8 cellular contexts compared by ENCODE assay signal in genomic region chr10:122373713-122374112, GRCh38. TPM values are rescaled to one million over a fixed set of nuclear protein-coding genes. Genes with fewer than 3 reads are reported as not detected.
DNase-seq lines count a peak whose midpoint lies in the region; ATAC-seq, FAIRE-seq and TF ChIP-seq lines count a peak whose summit lies in the region.

No MANE protein-coding gene starts in this region.

- no peak overlapping the region for H3K27ac ChIP-seq in GM23338 (ENCODE audit: low read depth)
- H3K27ac ChIP-seq in fibroblast of lung (ENCODE audit: insufficient read depth, low read length), result no peak overlapping the region
- H3K27ac ChIP-seq in osteoblast (ENCODE audit: low read depth, low read length), result no peak overlapping the region

- peaks cover 15% of the 10 kb centered on the region for H3K27me3 Mint-ChIP-seq in GM23338 (ENCODE audit: insufficient read depth, low read depth, poor library complexity)

- peak overlapping the region; percentile 92 for H3K4me3 Mint-ChIP-seq in GM23338

- peak overlapping the region; percentile 96 for H3K4me2 ChIP-seq in GM23338
- H3K4me2 ChIP-seq in fibroblast of lung (ENCODE audit: extremely low read depth, insufficient read depth, low read length), result peak overlapping the region; percentile 99
- H3K4me2 ChIP-seq in osteoblast (ENCODE audit: insufficient read depth, low read length), result peak overlapping the region; percentile 95

- H3K4me3 ChIP-seq in GM23338 (peak overlapping the region; percentile 85), fibroblast of lung (replicated peaks in 1 of 4; ENCODE audit: control extremely low read depth in 1 of 4, insufficient read depth in 1 of 4, low read depth in 3 of 4, low read length in 4 of 4) (peak overlapping the region; percentile 42 to 88 (median 72)), osteoblast (ENCODE audit: insufficient read depth, low read length) (peak overlapping the region; percentile 94)

- peaks cover 13% of the 10 kb centered on the region for H3K4me1 ChIP-seq in GM23338 (ENCODE audit: insufficient read depth)
- peaks cover 3% of the 10 kb centered on the region for H3K4me1 ChIP-seq in fibroblast of lung (ENCODE audit: control insufficient read depth, extremely low read depth, insufficient read depth, low read length)
- H3K4me1 ChIP-seq in osteoblast (ENCODE audit: insufficient read depth, low read length), result peaks cover 10% of the 10 kb centered on the region

- H3K36me3 ChIP-seq in GM23338 (ENCODE audit: insufficient read depth) (no peaks in the 10 kb centered on the region), fibroblast of lung (ENCODE audit: control insufficient read depth, insufficient read depth, low read length) (no peaks in the 10 kb centered on the region), osteoblast (ENCODE audit: insufficient read depth, low read length) (no peaks in the 10 kb centered on the region)

- no peak for TF ChIP-seq CTCF in GM23338 (conservative IDR thresholded peaks at IDR 0.05; ENCODE audit: low read depth in 2 of 2)
- no peak for TF ChIP-seq CTCF in fibroblast of lung (conservative IDR thresholded peaks at IDR 0.05 in 1 of 2, IDR thresholded peaks at IDR 0.05 in 1 of 2; ENCODE audit: low read depth in 1 of 2, low read length in 2 of 2)
- no peak for TF ChIP-seq CTCF in osteoblast (IDR thresholded peaks at IDR 0.05; ENCODE audit: extremely low read depth, low read depth, low read length)

- peak; percentile 2 for ATAC-seq in GM23338
- ATAC-seq in GM19324 (IDR thresholded peaks at IDR 0.05; ENCODE audit: low FRiP score, unreplicated experiment), result no peak

- no peaks in the 10 kb centered on the region for H3F3A ChIP-seq in GM23338 (replicated peaks; ENCODE audit: low read depth)

- no peak overlapping the region for H3K9ac ChIP-seq in fibroblast of lung (ENCODE audit: insufficient read depth, low read length)

- H3K36me3 Mint-ChIP-seq in GM23338 (ENCODE audit: low read depth), result no peaks in the 10 kb centered on the region; the same call in 2 of the 3 replicates

- no peaks in the 10 kb centered on the region for H3K9me2 ChIP-seq in GM23338 (ENCODE audit: insufficient read depth)

- H3K27ac Mint-ChIP-seq in GM23338, result no peak overlapping the region; the same call in 1 of the 2 replicates

- H2AFZ ChIP-seq in GM23338, result peak overlapping the region; percentile 99; the same call in 1 of the 2 replicates
- peak overlapping the region; percentile 85 for H2AFZ ChIP-seq in fibroblast of lung (ENCODE audit: low read length)
- peak overlapping the region; percentile 96 for H2AFZ ChIP-seq in osteoblast (ENCODE audit: low read length)

- H3K79me2 ChIP-seq in GM23338 (replicated peaks; ENCODE audit: insufficient read depth), result peaks cover 29% of the 10 kb centered on the region
- no peaks in the 10 kb centered on the region for H3K79me2 ChIP-seq in fibroblast of lung (ENCODE audit: control insufficient read depth, insufficient read depth, low read length)
- H3K79me2 ChIP-seq in osteoblast (ENCODE audit: insufficient read depth, low read length), result peaks cover 15% of the 10 kb centered on the region

- no peak for FAIRE-seq in GM19239 (lab: Jason Lieb, UNC)

- H3K4me1 Mint-ChIP-seq in GM23338, result peaks cover 26% of the 10 kb centered on the region

- DNase-seq in GM23338 (ENCODE audit: low spot score) (peak; percentile 11), SW480 (ENCODE audit: low spot score) (peak; percentile 10), fibroblast of lung (ENCODE audit: low read depth in 2 of 2) (peak in 1 of 2 donors; percentile 43), osteoblast (ENCODE audit: insufficient read length, low spot score, missing footprints) (peak; percentile 73), SKM-1 (lab: John Stamatoyannopoulos, UW; ENCODE audit: unreplicated experiment) (no peak), GM19239 (ENCODE audit: insufficient read length, low spot score) (no peak)
- no peak for DNase-seq in activated CD4-positive, alpha-beta T cell treated with anti-CD3 and anti-CD28 coated beads, Interleukin-2, amount 50 U/mL, for 1 hour

- H3K9me3 ChIP-seq in fibroblast of lung (ENCODE audit: control insufficient read depth, insufficient read depth, low read depth, low read length) (no peaks in the 10 kb centered on the region), osteoblast (ENCODE audit: low read depth, low read length) (no peaks in the 10 kb centered on the region)

- H3K27me3 ChIP-seq in GM23338 (ENCODE audit: insufficient read depth) (peaks cover 17% of the 10 kb centered on the region), fibroblast of lung (ENCODE audit: control insufficient read depth, insufficient read depth, low read length) (no peaks in the 10 kb centered on the region), osteoblast (ENCODE audit: insufficient read depth, low read length) (peaks cover 29% of the 10 kb centered on the region)

- H3K9me3 Mint-ChIP-seq in GM23338, result no peaks in the 10 kb centered on the region

- H4K20me1 ChIP-seq in GM23338 (replicated peaks; ENCODE audit: insufficient read depth) (peaks cover 14% of the 10 kb centered on the region; the same call in 1 of the 2 replicates), fibroblast of lung (ENCODE audit: control insufficient read depth, extremely low read depth, insufficient read depth, low read length) (no peaks in the 10 kb centered on the region), osteoblast (ENCODE audit: insufficient read depth, low read length) (peaks cover 3% of the 10 kb centered on the region)

TF ChIP-seq in GM23338, 12 proteins besides CTCF, POLR2A, EP300 and RAD21:
- TF ChIP-seq REST (IDR thresholded peaks at IDR 0.05; ENCODE audit: unreplicated experiment) (no peak), ZNF114 (CRISPR knock-in tag; IDR thresholded peaks at IDR 0.05) (no peak), STAT1 (IDR thresholded peaks at IDR 0.05; ENCODE audit: unreplicated experiment) (no peak), NANOG (IDR thresholded peaks at IDR 0.05; ENCODE audit: borderline replicate concordance) (no peak), CREB1 (CRISPR knock-in tag; IDR thresholded peaks at IDR 0.05; ENCODE audit: low read depth) (no peak), POLR2AphosphoS5 (IDR thresholded peaks at IDR 0.05; ENCODE audit: low read depth) (no peak)
- TF ChIP-seq, protein P1, sequence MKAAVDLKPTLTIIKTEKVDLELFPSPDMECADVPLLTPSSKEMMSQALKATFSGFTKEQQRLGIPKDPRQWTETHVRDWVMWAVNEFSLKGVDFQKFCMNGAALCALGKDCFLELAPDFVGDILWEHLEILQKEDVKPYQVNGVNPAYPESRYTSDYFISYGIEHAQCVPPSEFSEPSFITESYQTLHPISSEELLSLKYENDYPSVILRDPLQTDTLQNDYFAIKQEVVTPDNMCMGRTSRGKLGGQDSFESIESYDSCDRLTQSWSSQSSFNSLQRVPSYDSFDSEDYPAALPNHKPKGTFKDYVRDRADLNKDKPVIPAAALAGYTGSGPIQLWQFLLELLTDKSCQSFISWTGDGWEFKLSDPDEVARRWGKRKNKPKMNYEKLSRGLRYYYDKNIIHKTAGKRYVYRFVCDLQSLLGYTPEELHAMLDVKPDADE (IDR thresholded peaks at IDR 0.05), result no peak

RNA-seq across cellular contexts. Expression of gene PLEKHA1, which starts 0.8 kb away (rescaled TPM):
- total RNA-seq in GM23338 (2014; rRNA removed; shearing (Covaris generic)), result 32.6 and 36.6 TPM in 2 replicates
- polyA plus RNA-seq in GM23338 (2016; fragmentation: Nextera tagmentation; extraction: Ambion mirVana) (16.7 and 25.8 TPM in 2 replicates), fibroblast of lung (19.6 and 37.9 TPM in 2 replicates)
- total RNA-seq in fibroblast of lung (9.5 and 14.4 TPM in 2 replicates), osteoblast (17.4 and 19.7 TPM in 2 replicates)
- 9.8 and 17.6 TPM in 2 replicates for polyA plus RNA-seq in fibroblast of lung (2012)
- polyA minus RNA-seq in fibroblast of lung (ENCODE audit: low replicate concordance), result 2.0 and 6.7 TPM in 2 replicates

Comparison
In these comparisons a context has a peak if more than half of its experiments do, and no peak if none do; other contexts are left out.
1. DNase-seq: peak in GM23338 (single experiment), SW480 (single experiment) and osteoblast (single experiment); none in SKM-1 (single experiment), activated CD4-positive, alpha-beta T cell treated with anti-CD3 and anti-CD28 coated beads, Interleukin-2, amount 50 U/mL, for 1 hour (single experiment) and GM19239 (single experiment).
2. Peak in every context shown above with its lines, with median percentiles within 50 percentile points of each other: H2AFZ ChIP-seq, H3K4me2 ChIP-seq and H3K4me3 ChIP-seq.